In genomic region chr1:225693699-225694096, GRCh38 we compare ENCODE assay signal across 3 cellular contexts. TPM values are rescaled to one million over a fixed set of nuclear protein-coding genes. Genes with fewer than 3 reads are reported as not detected.
"Had no signal": no experiment of that assay in that cellular context is flagged by ENCODE, and none has a peak within 500 bp of the region (broad histone marks: within the 10 kb centered on the region; RNA-seq: fewer than 3 reads in every experiment).

No MANE protein-coding gene starts in this region.

RNA-seq across cellular contexts. Expression of gene ENAH, which starts 40.8 kb away (rescaled TPM):
- total RNA-seq: activated CD4-positive, alpha-beta T cell treated with anti-CD3 and anti-CD28 coated beads, Interleukin-2, amount 10 ng/mL, durations not matched to agents 7 days and 5 days; activated CD8-positive, alpha-beta T cell treated with anti-CD3 and anti-CD28 coated beads, Interleukin-2, amount 10 ng/mL, durations not matched to agents 7 days and 5 days; activated naive CD8-positive, alpha-beta T cell treated with anti-CD3 and anti-CD28 coated beads, Interleukin-2, amount 10 ng/mL, durations not matched to agents 7 days and 5 days had no signal
